Comparison of ENCODE assay signal across 9 cellular contexts in genomic region chr3:122668930-122669730, GRCh38. TPM values are rescaled to one million over a fixed set of nuclear protein-coding genes. Genes with fewer than 3 reads are reported as not detected.
DNase-seq lines count a peak whose midpoint lies in the region; ATAC-seq, FAIRE-seq and TF ChIP-seq lines count a peak whose summit lies in the region.
"Had no signal": no experiment of that assay in that cellular context is flagged by ENCODE, and none has a peak within 500 bp of the region (broad histone marks: within the 10 kb centered on the region; RNA-seq: fewer than 3 reads in every experiment).

No MANE protein-coding gene starts in this region.

- no peak for TF ChIP-seq POLR2A in GM12892 (IDR thresholded peaks at IDR 0.05; ENCODE audit: low read depth, low read length)
- TF ChIP-seq POLR2A in thyroid gland (IDR thresholded peaks at IDR 0.05): no peak

- no peak overlapping the region for H3K27ac ChIP-seq in thyroid gland
- H3K27ac ChIP-seq: neutrophil had no signal

- no peaks in the 10 kb centered on the region for H3K4me1 ChIP-seq in thyroid gland

- no peaks in the 10 kb centered on the region for H3K27me3 ChIP-seq in thyroid gland
- H3K27me3 ChIP-seq: neutrophil had no signal

- H3K4me3 ChIP-seq in thyroid gland (replicated peaks in 1 of 3): no peak overlapping the region

- peak; percentile 67 for FAIRE-seq in GM12892 (lab: Jason Lieb, UNC)

- no peaks in the 10 kb centered on the region for H3K9me3 ChIP-seq in thyroid gland
- H3K9me3 ChIP-seq: neutrophil had no signal

- DNase-seq in GM12892 (ENCODE audit: insufficient read length) (no peak), left colon (no peak), thyroid gland (no peak), HuH-7.5 (ENCODE audit: low spot score) (no peak)

- ATAC-seq in HG02763 (IDR thresholded peaks at IDR 0.05; ENCODE audit: unreplicated experiment) (peak; percentile 75), SK-N-SH treated with all-trans-retinoic acid at 6 μM for 48 hours (peak; percentile 47), left colon (peak; percentile 99), GM21737 (IDR thresholded peaks at IDR 0.05; ENCODE audit: unreplicated experiment) (no peak), HG02623 (IDR thresholded peaks at IDR 0.05; ENCODE audit: unreplicated experiment) (no peak)

- no peaks in the 10 kb centered on the region for H3K36me3 ChIP-seq in thyroid gland
- H3K36me3 ChIP-seq: neutrophil had no signal

- intact Hi-C loops in left colon (cut with DNase I, micrococcal nuclease): no loop called here
- intact Hi-C loops in thyroid gland (cut with DNase I): no loop called here

- no peak for TF ChIP-seq CTCF in thyroid gland (IDR thresholded peaks at IDR 0.05)

- 89 to 90% methylated on average over 7 to 8 of the region's 8 CpGs for WGBS in thyroid gland, 2 donors

TF ChIP-seq in SK-N-SH treated with all-trans-retinoic acid at 6 μM for 48 hours, 23 proteins besides CTCF, POLR2A, EP300 and RAD21:
- no peak for TF ChIP-seq GLIS3 (CRISPR knock-in tag; IDR thresholded peaks at IDR 0.05)
- TF ChIP-seq SNAI2 (CRISPR knock-in tag; IDR thresholded peaks at IDR 0.05): no peak
- TF ChIP-seq ZFP3 (CRISPR knock-in tag; IDR thresholded peaks at IDR 0.05): no peak
- no peak for TF ChIP-seq TOX (CRISPR knock-in tag; IDR thresholded peaks at IDR 0.05; ENCODE audit: borderline replicate concordance)
- TF ChIP-seq RARB (CRISPR knock-in tag; IDR thresholded peaks at IDR 0.05): no peak
- TF ChIP-seq, protein P1, sequence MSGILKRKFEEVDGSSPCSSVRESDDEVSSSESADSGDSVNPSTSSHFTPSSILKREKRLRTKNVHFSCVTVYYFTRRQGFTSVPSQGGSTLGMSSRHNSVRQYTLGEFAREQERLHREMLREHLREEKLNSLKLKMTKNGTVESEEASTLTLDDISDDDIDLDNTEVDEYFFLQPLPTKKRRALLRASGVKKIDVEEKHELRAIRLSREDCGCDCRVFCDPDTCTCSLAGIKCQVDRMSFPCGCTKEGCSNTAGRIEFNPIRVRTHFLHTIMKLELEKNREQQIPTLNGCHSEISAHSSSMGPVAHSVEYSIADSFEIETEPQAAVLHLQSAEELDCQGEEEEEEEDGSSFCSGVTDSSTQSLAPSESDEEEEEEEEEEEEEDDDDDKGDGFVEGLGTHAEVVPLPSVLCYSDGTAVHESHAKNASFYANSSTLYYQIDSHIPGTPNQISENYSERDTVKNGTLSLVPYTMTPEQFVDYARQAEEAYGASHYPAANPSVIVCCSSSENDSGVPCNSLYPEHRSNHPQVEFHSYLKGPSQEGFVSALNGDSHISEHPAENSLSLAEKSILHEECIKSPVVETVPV (CRISPR knock-in tag; IDR thresholded peaks at IDR 0.05): no peak
- no peak for TF ChIP-seq ARNTL (CRISPR knock-in tag; IDR thresholded peaks at IDR 0.05; ENCODE audit: borderline replicate concordance, low read depth)
- TF ChIP-seq ESRRG (CRISPR knock-in tag; IDR thresholded peaks at IDR 0.05): no peak
- no peak for TF ChIP-seq OSR1 (CRISPR knock-in tag; IDR thresholded peaks at IDR 0.05)
- TF ChIP-seq, protein P2, sequence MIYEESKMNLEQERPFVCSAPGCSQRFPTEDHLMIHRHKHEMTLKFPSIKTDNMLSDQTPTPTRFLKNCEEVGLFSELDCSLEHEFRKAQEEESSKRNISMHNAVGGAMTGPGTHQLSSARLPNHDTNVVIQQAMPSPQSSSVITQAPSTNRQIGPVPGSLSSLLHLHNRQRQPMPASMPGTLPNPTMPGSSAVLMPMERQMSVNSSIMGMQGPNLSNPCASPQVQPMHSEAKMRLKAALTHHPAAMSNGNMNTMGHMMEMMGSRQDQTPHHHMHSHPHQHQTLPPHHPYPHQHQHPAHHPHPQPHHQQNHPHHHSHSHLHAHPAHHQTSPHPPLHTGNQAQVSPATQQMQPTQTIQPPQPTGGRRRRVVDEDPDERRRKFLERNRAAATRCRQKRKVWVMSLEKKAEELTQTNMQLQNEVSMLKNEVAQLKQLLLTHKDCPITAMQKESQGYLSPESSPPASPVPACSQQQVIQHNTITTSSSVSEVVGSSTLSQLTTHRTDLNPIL (CRISPR knock-in tag; IDR thresholded peaks at IDR 0.05; ENCODE audit: low read depth): no peak
- no peak for TF ChIP-seq ZFP30 (CRISPR knock-in tag; IDR thresholded peaks at IDR 0.05)
- no peak for TF ChIP-seq ZNF8 (CRISPR knock-in tag; IDR thresholded peaks at IDR 0.05)
- no peak for TF ChIP-seq BACH2 (CRISPR knock-in tag; IDR thresholded peaks at IDR 0.05; ENCODE audit: borderline replicate concordance)
- no peak for TF ChIP-seq ZC3H10 (CRISPR knock-in tag; IDR thresholded peaks at IDR 0.05)
- no peak for TF ChIP-seq PPARA (CRISPR knock-in tag; IDR thresholded peaks at IDR 0.05; ENCODE audit: borderline replicate concordance)
- no peak for TF ChIP-seq PATZ1 (CRISPR knock-in tag; IDR thresholded peaks at IDR 0.05; ENCODE audit: borderline replicate concordance)
- TF ChIP-seq ISL1 (CRISPR knock-in tag; IDR thresholded peaks at IDR 0.05): no peak
- no peak for TF ChIP-seq TCF4 (CRISPR knock-in tag; IDR thresholded peaks at IDR 0.05; ENCODE audit: borderline replicate concordance)
- TF ChIP-seq, protein P3, sequence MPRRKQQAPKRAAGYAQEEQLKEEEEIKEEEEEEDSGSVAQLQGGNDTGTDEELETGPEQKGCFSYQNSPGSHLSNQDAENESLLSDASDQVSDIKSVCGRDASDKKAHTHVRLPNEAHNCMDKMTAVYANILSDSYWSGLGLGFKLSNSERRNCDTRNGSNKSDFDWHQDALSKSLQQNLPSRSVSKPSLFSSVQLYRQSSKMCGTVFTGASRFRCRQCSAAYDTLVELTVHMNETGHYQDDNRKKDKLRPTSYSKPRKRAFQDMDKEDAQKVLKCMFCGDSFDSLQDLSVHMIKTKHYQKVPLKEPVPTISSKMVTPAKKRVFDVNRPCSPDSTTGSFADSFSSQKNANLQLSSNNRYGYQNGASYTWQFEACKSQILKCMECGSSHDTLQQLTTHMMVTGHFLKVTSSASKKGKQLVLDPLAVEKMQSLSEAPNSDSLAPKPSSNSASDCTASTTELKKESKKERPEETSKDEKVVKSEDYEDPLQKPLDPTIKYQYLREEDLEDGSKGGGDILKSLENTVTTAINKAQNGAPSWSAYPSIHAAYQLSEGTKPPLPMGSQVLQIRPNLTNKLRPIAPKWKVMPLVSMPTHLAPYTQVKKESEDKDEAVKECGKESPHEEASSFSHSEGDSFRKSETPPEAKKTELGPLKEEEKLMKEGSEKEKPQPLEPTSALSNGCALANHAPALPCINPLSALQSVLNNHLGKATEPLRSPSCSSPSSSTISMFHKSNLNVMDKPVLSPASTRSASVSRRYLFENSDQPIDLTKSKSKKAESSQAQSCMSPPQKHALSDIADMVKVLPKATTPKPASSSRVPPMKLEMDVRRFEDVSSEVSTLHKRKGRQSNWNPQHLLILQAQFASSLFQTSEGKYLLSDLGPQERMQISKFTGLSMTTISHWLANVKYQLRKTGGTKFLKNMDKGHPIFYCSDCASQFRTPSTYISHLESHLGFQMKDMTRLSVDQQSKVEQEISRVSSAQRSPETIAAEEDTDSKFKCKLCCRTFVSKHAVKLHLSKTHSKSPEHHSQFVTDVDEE (CRISPR knock-in tag; IDR thresholded peaks at IDR 0.05): no peak

RNA-seq across cellular contexts. Expression of gene PARP14, which starts 11.5 kb away (rescaled TPM):
- polyA plus RNA-seq in GM12892 (2012; ENCODE audit: missing spikeins): 56.7 TPM
- 10 to 100 TPM; 30.3 to 49.7 TPM for total RNA-seq in left colon
- total RNA-seq in thyroid gland: 100 to 1,000 TPM in 1 of 4 donors, 10 to 100 TPM in 3; 44.5 to 107 (median 69.4) TPM

Comparison
In these comparisons a context has a peak if more than half of its experiments do, and no peak if none do; other contexts are left out.
1. ATAC-seq: peak in HG02763 (single experiment), SK-N-SH treated with all-trans-retinoic acid at 6 μM for 48 hours (single experiment) and left colon (single experiment); none in GM21737 (single experiment) and HG02623 (single experiment).